ENCODE assay signal across 27 cellular contexts in genomic region chr15:25668901-25669300, GRCh38.
DNase-seq lines count a peak whose midpoint lies in the region; ATAC-seq and TF ChIP-seq lines count a peak whose summit lies in the region.
"Had no signal": no experiment of that assay in that cellular context is flagged by ENCODE, and none has a peak within 500 bp of the region (broad histone marks: within the 10 kb centered on the region; RNA-seq: fewer than 3 reads in every experiment).

No MANE protein-coding gene starts in this region.

- no peak overlapping the region for H4K12ac ChIP-seq in trophoblast cell (ENCODE audit: low read depth, low read length)

- CTCF ChIA-PET in mammary epithelial cell (lab: Charles Lee; ENCODE audit: low non-redundant PET) = no interaction called here

- no peaks in the 10 kb centered on the region for H3K27me3 Mint-ChIP-seq in brain

- peak overlapping the region; percentile 6 for H3K4ac ChIP-seq in trophoblast cell (ENCODE audit: low read depth, low read length)

- H2BK12ac ChIP-seq in trophoblast cell (ENCODE audit: low read length) = peak overlapping the region; percentile 61

- H3K4me1 Mint-ChIP-seq in brain = peaks cover 58% of the 10 kb centered on the region
- H3K4me1 Mint-ChIP-seq: B cell had no signal

- no peak overlapping the region for H2BK5ac ChIP-seq in trophoblast cell (ENCODE audit: low read depth, low read length, poor library complexity)

- no peak for TF ChIP-seq CTCF in brain (conservative IDR thresholded peaks at IDR 0.05)
- TF ChIP-seq CTCF in gastroesophageal sphincter (IDR thresholded peaks at IDR 0.05) = no peak
- TF ChIP-seq CTCF in GM10266 (IDR thresholded peaks at IDR 0.05; ENCODE audit: control insufficient read depth, insufficient read depth, low read depth, missing control alignments) = no peak
- no peak for TF ChIP-seq CTCF in mammary epithelial cell (conservative IDR thresholded peaks at IDR 0.05 in 1 of 2, IDR thresholded peaks at IDR 0.05 in 1 of 2; ENCODE audit: extremely low read depth in 1 of 2, insufficient read depth in 1 of 2, low read depth in 1 of 2, low read length in 2 of 2)
- no peak for TF ChIP-seq CTCF in thyroid gland (IDR thresholded peaks at IDR 0.05)

- intact Hi-C loops in mammary epithelial cell (cut with micrococcal nuclease) = no loop called here
- intact Hi-C loops in thyroid gland (cut with DNase I) = no loop called here

- H3K4me1 ChIP-seq in gastroesophageal sphincter (peaks cover 6 to 60% (median 38%) of the 10 kb centered on the region in 3 donors), trophoblast cell (ENCODE audit: control insufficient read depth in 1 of 2, insufficient read depth in 2 of 2, low read length in 2 of 2) (peaks cover 23 to 26% of the 10 kb centered on the region in 2 experiments), mammary epithelial cell (ENCODE audit: insufficient read depth, low read length) (no peaks in the 10 kb centered on the region), thyroid gland (peaks cover 0 to 13% of the 10 kb centered on the region in 2 donors)

- peak overlapping the region; percentile 47 for H2BK120ac ChIP-seq in trophoblast cell (ENCODE audit: insufficient read depth, low read length, poor library complexity)

- TF ChIP-seq POLR2A in gastroesophageal sphincter (IDR thresholded peaks at IDR 0.05) (no peak), thyroid gland (IDR thresholded peaks at IDR 0.05) (no peak)

- no peak overlapping the region for H3K9ac ChIP-seq in trophoblast cell (ENCODE audit: low read length)
- no peak overlapping the region for H3K9ac ChIP-seq in mammary epithelial cell (ENCODE audit: insufficient read depth, low read length)

- 43 to 60% methylated on average over 3 to 4 of the region's 4 CpGs for WGBS in gastroesophageal sphincter (ENCODE audit: low coverage in 1 of 2), 2 donors
- WGBS in trophoblast cell (ENCODE audit: extremely low coverage, insufficient coverage, insufficient read length) = no CpG with 5 or more reads among the region's 4 CpGs
- WGBS in mammary epithelial cell (ENCODE audit: low coverage, missing lambda C conversion rate) = 7% methylated on average over 4 of the region's 4 CpGs
- WGBS in thyroid gland, 2 donors = 92 to 95% methylated on average over 4 of the region's 4 CpGs

- in situ Hi-C loops in mammary epithelial cell (cut with MboI; ENCODE audit: low sequenced_read_pairs in 2 of 2) = no loop called here

- BruUV-seq in mammary epithelial cell (replicated peaks; lab: Mats Ljungman, UMichigan) = no TSS peak

- no peaks in the 10 kb centered on the region for H3K27me3 ChIP-seq in gastroesophageal sphincter
- no peaks in the 10 kb centered on the region for H3K27me3 ChIP-seq in trophoblast cell (ENCODE audit: insufficient read depth, low read length)
- no peaks in the 10 kb centered on the region for H3K27me3 ChIP-seq in mammary epithelial cell (ENCODE audit: insufficient read depth, low read length)
- H3K27me3 ChIP-seq in thyroid gland = peaks cover 4% of the 10 kb centered on the region

- ATAC-seq in gastroesophageal sphincter = no peak
- no peak for ATAC-seq in HG03571 (IDR thresholded peaks at IDR 0.05; ENCODE audit: unreplicated experiment)
- ATAC-seq: CD8-positive, alpha-beta T cell; K562; Panc1 had no signal

- no peak overlapping the region for H3K14ac ChIP-seq in trophoblast cell (ENCODE audit: low read length)

- peak; percentile 13 for DNase-seq in EH (ENCODE audit: low read depth)
- peak; percentile 88 to 93 for DNase-seq in trophoblast cell
- no peak for DNase-seq in GM10266 (ENCODE audit: extremely low spot score)
- no peak for DNase-seq in mammary epithelial cell
- no peak for DNase-seq in thyroid gland
- DNase-seq: Caco-2; CD8-positive, alpha-beta T cell; DMS 273 treated with DMSO at 0.1 percent for 48 hours; DMS79; H9; Kasumi-1; MV-4-11; NCI-H1105; NCI-H1436 treated with DMSO at 0.1 percent for 48 hours; NCI-H187 treated with DMSO at 0.1 percent for 48 hours; NCI-H524 treated with DMSO at 0.1 percent for 48 hours; NCI-H82; SHP77 had no signal

- no peak overlapping the region for H4K8ac ChIP-seq in trophoblast cell (ENCODE audit: low read depth, low read length)

- H4K91ac ChIP-seq in trophoblast cell (ENCODE audit: low read depth, low read length) = peak overlapping the region; percentile 93

- H2AFZ ChIP-seq in trophoblast cell (ENCODE audit: insufficient read depth, low read length, poor library complexity) (no peak overlapping the region), mammary epithelial cell (ENCODE audit: low read depth, low read length) (no peak overlapping the region)

- no peak overlapping the region for H2AK5ac ChIP-seq in trophoblast cell (ENCODE audit: low read length)

- H3K18ac ChIP-seq in trophoblast cell (ENCODE audit: low read length) = no peak overlapping the region

- H3K4me2 ChIP-seq in trophoblast cell (ENCODE audit: low read length) = no peak overlapping the region
- H3K4me2 ChIP-seq in mammary epithelial cell (ENCODE audit: insufficient read depth, low read depth, low read length) = no peak overlapping the region

- H3K36me3 ChIP-seq in gastroesophageal sphincter (no peaks in the 10 kb centered on the region), trophoblast cell (ENCODE audit: control insufficient read depth in 1 of 2, insufficient read depth in 2 of 2, low read length in 2 of 2) (no peaks in the 10 kb centered on the region), mammary epithelial cell (ENCODE audit: insufficient read depth, low read length) (no peaks in the 10 kb centered on the region), thyroid gland (no peaks in the 10 kb centered on the region)

- H3K9me3 ChIP-seq in gastroesophageal sphincter (no peaks in the 10 kb centered on the region), trophoblast cell (ENCODE audit: insufficient read depth, low read depth, low read length) (no peaks in the 10 kb centered on the region), mammary epithelial cell (replicated peaks; ENCODE audit: insufficient read depth, low read length) (peaks cover 44% of the 10 kb centered on the region), thyroid gland (no peaks in the 10 kb centered on the region)
- H3K9me3 ChIP-seq: Caco-2 had no signal

- peaks cover 2% of the 10 kb centered on the region for H3K79me2 ChIP-seq in trophoblast cell (ENCODE audit: control insufficient read depth, insufficient read depth, low read length, poor library complexity)
- no peaks in the 10 kb centered on the region for H3K79me2 ChIP-seq in mammary epithelial cell (ENCODE audit: insufficient read depth, low read length)

- dilution Hi-C loops in mammary epithelial cell (cut with HindIII; ENCODE audit: low sequenced_read_pairs) = no loop called here

- peaks cover 16% of the 10 kb centered on the region for H3K79me1 ChIP-seq in trophoblast cell (ENCODE audit: low read length)

- H3K36me3 Mint-ChIP-seq in brain = no peaks in the 10 kb centered on the region
- H3K36me3 Mint-ChIP-seq: CD8-positive, alpha-beta T cell had no signal

- H3K4me3 Mint-ChIP-seq in brain = no peak overlapping the region
- H3K4me3 Mint-ChIP-seq: B cell; CD8-positive, alpha-beta T cell; H9 had no signal

- H3K9me3 Mint-ChIP-seq in brain = peaks cover 0 to 2% (median 0%) of the 10 kb centered on the region in 5 experiments
- H3K9me3 Mint-ChIP-seq: CD8-positive, alpha-beta T cell; H9 had no signal

- H4K20me1 ChIP-seq in mammary epithelial cell (ENCODE audit: insufficient read depth, low read length) = no peaks in the 10 kb centered on the region

- H3K27ac Mint-ChIP-seq in brain = peak overlapping the region in 4 of 5 experiments; percentile 41 to 99 (median 98)
- H3K27ac Mint-ChIP-seq: B cell; CD8-positive, alpha-beta T cell had no signal

- no peak overlapping the region for H3K4me3 ChIP-seq in gastroesophageal sphincter
- H3K4me3 ChIP-seq in trophoblast cell (ENCODE audit: low read depth, low read length) = no peak overlapping the region
- H3K4me3 ChIP-seq in mammary epithelial cell (replicated peaks in 1 of 3; ENCODE audit: insufficient read depth in 1 of 3, low read depth in 2 of 3, low read length in 3 of 3) = no peak overlapping the region
- no peak overlapping the region for H3K4me3 ChIP-seq in thyroid gland (replicated peaks in 1 of 3)
- H3K4me3 ChIP-seq: K562 had no signal

- peak overlapping the region in 3 of 4 donors; percentile 80 to 95 (median 85) for H3K27ac ChIP-seq in gastroesophageal sphincter
- H3K27ac ChIP-seq in trophoblast cell (ENCODE audit: low read depth, low read length) = no peak overlapping the region
- no peak overlapping the region for H3K27ac ChIP-seq in mammary epithelial cell (ENCODE audit: insufficient read depth, low read depth, low read length)
- H3K27ac ChIP-seq in thyroid gland = no peak overlapping the region
- H3K27ac ChIP-seq: 22Rv1, C4-2B, RWPE1 had no signal

- TF ChIP-seq EP300 in gastroesophageal sphincter (IDR thresholded peaks at IDR 0.05) = no peak

- no peak overlapping the region for H3K23ac ChIP-seq in trophoblast cell (ENCODE audit: low read length)

Comparison
In these comparisons a context has a peak if more than half of its experiments do, and no peak if none do; other contexts are left out.
1. DNase-seq: peak in EH (single experiment) and trophoblast cell (2 of 2); none in GM10266 (single experiment), mammary epithelial cell (single experiment) and thyroid gland (0 of 2).
2. H3K27ac ChIP-seq: peak in gastroesophageal sphincter (3 of 4); none in trophoblast cell (single experiment), mammary epithelial cell (single experiment) and thyroid gland (0 of 3).